Comparison of ENCODE assay signal across 15 cellular contexts in genomic region chr2:9820020-9820973, GRCh38. TPM values are rescaled to one million over a fixed set of nuclear protein-coding genes. Genes with fewer than 3 reads are reported as not detected.
A peak's percentile ranks its signal among the peaks of the same experiment; 100 is the strongest.
DNase-seq lines count a peak whose midpoint lies in the region; ATAC-seq and TF ChIP-seq lines count a peak whose summit lies in the region.
"Had no signal": no experiment of that assay in that cellular context is flagged by ENCODE, and none has a peak within 500 bp of the region (broad histone marks: within the 10 kb centered on the region; RNA-seq: fewer than 3 reads in every experiment).

No MANE protein-coding gene starts in this region.

- peaks cover 23% of the 10 kb centered on the region for H3K4me1 Mint-ChIP-seq in Calu3 (ENCODE audit: low read depth, unreplicated experiment)
- peaks cover 13% of the 10 kb centered on the region for H3K4me1 Mint-ChIP-seq in endodermal cell

- H3K23ac ChIP-seq in mesendoderm (ENCODE audit: low read length), result no peak overlapping the region

- peak overlapping the region; percentile 24 for H3K4ac ChIP-seq in mesendoderm (ENCODE audit: low read depth, low read length)

- no peak overlapping the region for H3K4me2 ChIP-seq in mesendoderm (ENCODE audit: low read length)

- H3K9me3 Mint-ChIP-seq in Calu3 (ENCODE audit: low read depth, unreplicated experiment), result no peaks in the 10 kb centered on the region
- no peaks in the 10 kb centered on the region for H3K9me3 Mint-ChIP-seq in endodermal cell
- H3K9me3 Mint-ChIP-seq: brain, HFFc6 had no signal

- intact Hi-C loops in Calu3 (cut with micrococcal nuclease; ENCODE audit: unreplicated experiment), result no loop called here

- no peak overlapping the region for H2BK5ac ChIP-seq in mesendoderm (ENCODE audit: low read length)

- H3K4me1 ChIP-seq in endodermal cell (ENCODE audit: control insufficient read depth, insufficient read depth, low read length), result peaks cover 3% of the 10 kb centered on the region
- H3K4me1 ChIP-seq in mesendoderm (ENCODE audit: control insufficient read depth, low read depth, low read length), result no peaks in the 10 kb centered on the region
- H3K4me1 ChIP-seq: Peyer's patch had no signal

- no TSS peak for BruUV-seq in Calu3 (replicated peaks; lab: Mats Ljungman, UMichigan)

- 88 to 91% methylated on average over 13 to 32 of the region's 32 CpGs for WGBS in endodermal cell (ENCODE audit: insufficient coverage in 1 of 2, insufficient read length in 1 of 2), 2 experiments
- no CpG with 5 or more reads among the region's 32 CpGs for WGBS in mesendoderm (ENCODE audit: extremely low coverage, insufficient coverage, low lambda C conversion rate)

- no peak overlapping the region for H4K8ac ChIP-seq in mesendoderm (ENCODE audit: low read depth, low read length)

- H3K4me3 Mint-ChIP-seq in Calu3 (ENCODE audit: low read depth, unreplicated experiment) (peak overlapping the region; percentile 54), endodermal cell (no peak overlapping the region)
- H3K4me3 Mint-ChIP-seq: brain, HFFc6 had no signal

- H2BK120ac ChIP-seq in mesendoderm (ENCODE audit: low read depth, low read length), result no peak overlapping the region

- H3K36me3 Mint-ChIP-seq in Calu3 (ENCODE audit: insufficient read depth, unreplicated experiment) (no peaks in the 10 kb centered on the region), endodermal cell (ENCODE audit: low read depth) (no peaks in the 10 kb centered on the region)
- H3K36me3 Mint-ChIP-seq: brain had no signal

- H3K9ac ChIP-seq in endodermal cell (ENCODE audit: extremely low read depth, low read length, poor library complexity, severe bottlenecking), result no peak overlapping the region
- H3K9ac ChIP-seq in mesendoderm (ENCODE audit: low read length), result no peak overlapping the region

- no peaks in the 10 kb centered on the region for H3K36me3 ChIP-seq in MG63
- no peaks in the 10 kb centered on the region for H3K36me3 ChIP-seq in endodermal cell (ENCODE audit: control insufficient read depth, insufficient read depth, low read length)
- H3K36me3 ChIP-seq in mesendoderm (ENCODE audit: control insufficient read depth, insufficient read depth, low read length), result no peaks in the 10 kb centered on the region
- H3K36me3 ChIP-seq: Peyer's patch had no signal

- DNase-seq in Calu3 (peak; percentile 50), MG63 (peak; percentile 68), endodermal cell (peak; percentile 75), mesendoderm (peak; percentile 97), NCI-H1417 (lab: John Stamatoyannopoulos, UW) (no peak)
- no peak for DNase-seq in stimulated activated CD4-positive, alpha-beta T cell treated with anti-CD3 and anti-CD28 coated beads, Interleukin-12 subunit alpha, Interleukin-12 subunit beta, amount 100 ng/mL, for 4 hours
- DNase-seq: activated T-cell treated with anti-CD3 and anti-CD28 coated beads, Interleukin-2, amount 50 U/mL, for 48 hours; C1 segment of cervical spinal cord; HFFc6; nucleus accumbens had no signal

- H3K27ac ChIP-seq in endodermal cell (ENCODE audit: low read depth, low read length) (no peak overlapping the region), mesendoderm (ENCODE audit: low read depth, low read length) (no peak overlapping the region)
- H3K27ac ChIP-seq: epithelial cell of prostate, Peyer's patch had no signal

- H4K5ac ChIP-seq in mesendoderm (ENCODE audit: low read length), result no peak overlapping the region

- CTCF ChIA-PET in Calu3 (lab: Charles Lee), result interaction anchor here (0.8 to 0.9 kb wide), 2 partner anchors 23 to 94 kb away, joined by 3 to 5 read pairs; partner anchors contain the start of gene TAF1B

- no peak overlapping the region for H3K18ac ChIP-seq in mesendoderm (ENCODE audit: low read length)

- TF ChIP-seq CTCF in Calu3 (IDR thresholded peaks at IDR 0.05; ENCODE audit: unreplicated experiment) (no peak), endodermal cell (conservative IDR thresholded peaks at IDR 0.05) (no peak)

- no peaks in the 10 kb centered on the region for H3K79me2 ChIP-seq in mesendoderm (ENCODE audit: control insufficient read depth, insufficient read depth, low read length)

- H3K27me3 Mint-ChIP-seq in Calu3 (ENCODE audit: unreplicated experiment) (no peaks in the 10 kb centered on the region), endodermal cell (ENCODE audit: insufficient read depth) (peaks cover 23% of the 10 kb centered on the region)
- H3K27me3 Mint-ChIP-seq: brain had no signal

- ATAC-seq in HG02678 (IDR thresholded peaks at IDR 0.05; ENCODE audit: unreplicated experiment) (no peak), GM18502 (IDR thresholded peaks at IDR 0.05; ENCODE audit: poor library complexity, unreplicated experiment) (no peak)

- H3K27ac Mint-ChIP-seq in Calu3 (ENCODE audit: unreplicated experiment) (peak overlapping the region; percentile 80), endodermal cell (peak overlapping the region; percentile 78)
- H3K27ac Mint-ChIP-seq: brain, HFFc6 had no signal

- no peak overlapping the region for H2BK15ac ChIP-seq in mesendoderm (replicated peaks; ENCODE audit: low read depth)

- no peak overlapping the region for H3K56ac ChIP-seq in mesendoderm (ENCODE audit: low read length)

- H3K9me3 ChIP-seq in MG63 (no peaks in the 10 kb centered on the region), endodermal cell (ENCODE audit: control insufficient read depth, low read length) (no peaks in the 10 kb centered on the region)
- H3K9me3 ChIP-seq: Peyer's patch had no signal

- no peak overlapping the region for H3K4me3 ChIP-seq in MG63
- no peak overlapping the region for H3K4me3 ChIP-seq in endodermal cell (ENCODE audit: low read length)
- no peak overlapping the region for H3K4me3 ChIP-seq in mesendoderm (ENCODE audit: low read length)
- H3K4me3 ChIP-seq: Peyer's patch had no signal

- H3K27me3 ChIP-seq in MG63, result no peaks in the 10 kb centered on the region
- H3K27me3 ChIP-seq in endodermal cell (ENCODE audit: control insufficient read depth, insufficient read depth, low read length, poor library complexity, severe bottlenecking), result no peaks in the 10 kb centered on the region
- no peaks in the 10 kb centered on the region for H3K27me3 ChIP-seq in mesendoderm (ENCODE audit: insufficient read depth, low read length, poor library complexity)
- H3K27me3 ChIP-seq: Peyer's patch had no signal

- H3K79me1 ChIP-seq in mesendoderm (ENCODE audit: low read length), result no peaks in the 10 kb centered on the region

- H2AK5ac ChIP-seq in mesendoderm (ENCODE audit: low read length), result no peak overlapping the region

RNA-seq across cellular contexts. Expression of gene TAF1B, which starts 23.0 kb away (rescaled TPM):
- total RNA-seq in Calu3 (2022), result 17.8 and 23.0 TPM in 2 replicates
- 27.0 and 71.1 TPM in 2 replicates for total RNA-seq in MG63 (2014; rRNA removed; shearing (Covaris generic); ENCODE audit: low replicate concordance)
- total RNA-seq in endodermal cell, result 10 to 100 TPM; 36.2 to 41.9 TPM
- polyA plus RNA-seq in endodermal cell (2013, experiment 1 of 2), result 33.5 TPM
- polyA plus RNA-seq in endodermal cell (2013, experiment 2 of 2), result 35.1 TPM
- polyA plus RNA-seq in mesendoderm (2013, experiment 1 of 2), result 26.0 TPM
- 25.3 TPM for polyA plus RNA-seq in mesendoderm (2013, experiment 2 of 2)

Comparison
In these comparisons a context has a peak if more than half of its experiments do, and no peak if none do; other contexts are left out.
1. DNase-seq: peak in Calu3 (single experiment), MG63 (single experiment), endodermal cell (single experiment) and mesendoderm (single experiment); none in stimulated activated CD4-positive, alpha-beta T cell treated with anti-CD3 and anti-CD28 coated beads, Interleukin-12 subunit alpha, Interleukin-12 subunit beta, amount 100 ng/mL, for 4 hours (single experiment) and NCI-H1417 (0 of 3).